Comparison of ENCODE assay signal across 30 cellular contexts in genomic region chr4:82584921-82585320, GRCh38. TPM values are rescaled to one million over a fixed set of nuclear protein-coding genes. Genes with fewer than 3 reads are reported as not detected.
"Had no signal": no experiment of that assay in that cellular context is flagged by ENCODE, and none has a peak within 500 bp of the region (broad histone marks: within the 10 kb centered on the region; RNA-seq: fewer than 3 reads in every experiment).

No MANE protein-coding gene starts in this region.

- H3K36me3 Mint-ChIP-seq: activated naive CD4-positive, alpha-beta T cell treated with anti-CD3 and anti-CD28 coated beads, Interleukin-2, amount 50 U/mL, for 24 hours had no signal

- H3K27me3 ChIP-seq: colonic mucosa, dorsolateral prefrontal cortex, heart left ventricle, left lung, ovary, right lobe of liver, uterus had no signal

- H3K9me3 ChIP-seq: colonic mucosa, heart left ventricle, left lung, ovary, right lobe of liver, thoracic aorta, uterus had no signal

- H3K27ac Mint-ChIP-seq: activated CD4-positive, alpha-beta memory T cell treated with anti-CD3 and anti-CD28 coated beads, Interleukin-2, amount 10 ng/mL, durations not matched to agents 7 days and 5 days; activated CD4-positive, alpha-beta T cell treated with anti-CD3 and anti-CD28 coated beads, Interleukin-2, amount 10 ng/mL, durations not matched to agents 24 days and 14 days; activated naive CD4-positive, alpha-beta T cell treated with anti-CD3 and anti-CD28 coated beads, Interleukin-2, amount 50 U/mL, for 24 hours; activated naive CD8-positive, alpha-beta T cell treated with anti-CD3 and anti-CD28 coated beads, Interleukin-2, amount 50 U/mL, for 24 hours; activated T-helper 17 cell treated with anti-CD3 and anti-CD28 coated beads, Interleukin-2, amount 50 U/mL, for 72 hours had no signal

- H3K4me3 ChIP-seq: colonic mucosa, dorsolateral prefrontal cortex, heart left ventricle, left lung, lung, ovary, right lobe of liver, skin epidermis, thoracic aorta, uterus had no signal

- ATAC-seq: activated naive CD8-positive, alpha-beta T cell treated with anti-CD3 and anti-CD28 coated beads, Interleukin-2, amount 50 U/mL, for 24 hours; activated T-cell treated with anti-CD3 and anti-CD28 coated beads, Interleukin-2, amount 50 U/mL, for 4 hours; activated T-helper 17 cell treated with anti-CD3 and anti-CD28 coated beads, Interleukin-2, amount 50 U/mL, for 72 hours; esophagus mucosa; heart left ventricle; left lung; stimulated activated naive CD8-positive, alpha-beta T cell treated with anti-CD3 and anti-CD28 coated beads, Interleukin-15, Interleukin-2, amounts not matched to agents 100 U/mL and 50 U/mL, for 24 hours had no signal

- H3K36me3 ChIP-seq: colonic mucosa, heart left ventricle, left lung, ovary, right lobe of liver, thoracic aorta, uterus, WERI-Rb-1 had no signal

- H3K27me3 Mint-ChIP-seq: progenitor cell of endocrine pancreas had no signal

- H3K4me1 Mint-ChIP-seq: activated CD4-positive, alpha-beta memory T cell treated with anti-CD3 and anti-CD28 coated beads, Interleukin-2, amount 10 ng/mL, durations not matched to agents 7 days and 5 days; activated CD4-positive, alpha-beta T cell treated with anti-CD3 and anti-CD28 coated beads, Interleukin-2, amount 10 ng/mL, durations not matched to agents 24 days and 14 days; activated naive CD4-positive, alpha-beta T cell treated with anti-CD3 and anti-CD28 coated beads, Interleukin-2, amount 50 U/mL, for 24 hours; activated naive CD8-positive, alpha-beta T cell treated with anti-CD3 and anti-CD28 coated beads, Interleukin-2, amount 50 U/mL, for 24 hours; activated T-helper 17 cell treated with anti-CD3 and anti-CD28 coated beads, Interleukin-2, amount 50 U/mL, for 72 hours had no signal

- DNase-seq: activated CD4-positive, alpha-beta memory T cell treated with anti-CD3 and anti-CD28 coated beads, Interleukin-2, amount 10 ng/mL, durations not matched to agents 7 days and 5 days; activated CD4-positive, alpha-beta T cell treated with anti-CD3 and anti-CD28 coated beads, Interleukin-2, amount 10 ng/mL, durations not matched to agents 24 days and 14 days; activated CD4-positive, CD25-positive, alpha-beta regulatory T cell treated with anti-CD3 and anti-CD28 coated beads, Interleukin-2, amount 50 U/mL, for 72 hours; activated gamma-delta T cell treated with Interleukin-2 at 50 U/mL for 16 hours; activated naive CD8-positive, alpha-beta T cell treated with anti-CD3 and anti-CD28 coated beads, Interleukin-2, amount 50 U/mL, for 24 hours; activated T-cell treated with anti-CD3 and anti-CD28 coated beads, Interleukin-2, amount 50 U/mL, for 4 hours; amygdala; colonic mucosa; dorsolateral prefrontal cortex; foreskin fibroblast; heart left ventricle; hypothalamus; kidney glomerular epithelial cell; left lung; nephron progenitor cell; ovary; right lobe of liver; stimulated activated CD4-positive, alpha-beta T cell treated with anti-CD3 and anti-CD28 coated beads, Interleukin-12 subunit alpha, Interleukin-12 subunit beta, amount 100 ng/mL, for 4 hours; stimulated activated CD4-positive, alpha-beta T cell treated with anti-CD3 and anti-CD28 coated beads, Interleukin-4, amount 100 ng/mL, for 1 hour; stimulated activated naive CD8-positive, alpha-beta T cell treated with anti-CD3 and anti-CD28 coated beads, Interleukin-15, Interleukin-2, amounts not matched to agents 100 U/mL and 50 U/mL, for 24 hours; T-helper 2 cell; uterus; WERI-Rb-1 had no signal

- H3K27ac ChIP-seq: colonic mucosa, heart left ventricle, left lung, ovary, skin epidermis, thoracic aorta, uterus, WERI-Rb-1 had no signal

- H3K9me3 Mint-ChIP-seq: activated CD4-positive, alpha-beta memory T cell treated with anti-CD3 and anti-CD28 coated beads, Interleukin-2, amount 10 ng/mL, durations not matched to agents 7 days and 5 days; activated CD4-positive, alpha-beta T cell treated with anti-CD3 and anti-CD28 coated beads, Interleukin-2, amount 10 ng/mL, durations not matched to agents 24 days and 14 days; activated naive CD4-positive, alpha-beta T cell treated with anti-CD3 and anti-CD28 coated beads, Interleukin-2, amount 50 U/mL, for 24 hours; activated naive CD8-positive, alpha-beta T cell treated with anti-CD3 and anti-CD28 coated beads, Interleukin-2, amount 50 U/mL, for 24 hours; activated T-cell treated with anti-CD3 and anti-CD28 coated beads, Interleukin-2, amount 50 U/mL, for 4 hours; activated T-helper 17 cell treated with anti-CD3 and anti-CD28 coated beads, Interleukin-2, amount 50 U/mL, for 72 hours; nephron progenitor cell had no signal

- H3K4me1 ChIP-seq: colonic mucosa, heart left ventricle, left lung, uterus had no signal

- H3K4me3 Mint-ChIP-seq: activated CD4-positive, alpha-beta memory T cell treated with anti-CD3 and anti-CD28 coated beads, Interleukin-2, amount 10 ng/mL, durations not matched to agents 7 days and 5 days; activated CD4-positive, alpha-beta T cell treated with anti-CD3 and anti-CD28 coated beads, Interleukin-2, amount 10 ng/mL, durations not matched to agents 24 days and 14 days; activated naive CD4-positive, alpha-beta T cell treated with anti-CD3 and anti-CD28 coated beads, Interleukin-2, amount 50 U/mL, for 24 hours; activated naive CD8-positive, alpha-beta T cell treated with anti-CD3 and anti-CD28 coated beads, Interleukin-2, amount 50 U/mL, for 24 hours; activated T-cell treated with anti-CD3 and anti-CD28 coated beads, Interleukin-2, amount 50 U/mL, for 4 hours; activated T-helper 17 cell treated with anti-CD3 and anti-CD28 coated beads, Interleukin-2, amount 50 U/mL, for 72 hours; nephron progenitor cell had no signal

RNA-seq across cellular contexts. Expression of gene TMEM150C, which starts 23.1 kb away (rescaled TPM):
- total RNA-seq: activated CD4-positive, alpha-beta memory T cell treated with anti-CD3 and anti-CD28 coated beads, Interleukin-2, amount 10 ng/mL, durations not matched to agents 7 days and 5 days; activated CD4-positive, alpha-beta T cell treated with anti-CD3 and anti-CD28 coated beads, Interleukin-2, amount 10 ng/mL, durations not matched to agents 24 days and 14 days; activated T-helper 17 cell treated with anti-CD3 and anti-CD28 coated beads, Interleukin-2, amount 50 U/mL, for 72 hours had no signal
